Comparison of ENCODE assay signal across 8 cellular contexts in the genomic region with DNA sequence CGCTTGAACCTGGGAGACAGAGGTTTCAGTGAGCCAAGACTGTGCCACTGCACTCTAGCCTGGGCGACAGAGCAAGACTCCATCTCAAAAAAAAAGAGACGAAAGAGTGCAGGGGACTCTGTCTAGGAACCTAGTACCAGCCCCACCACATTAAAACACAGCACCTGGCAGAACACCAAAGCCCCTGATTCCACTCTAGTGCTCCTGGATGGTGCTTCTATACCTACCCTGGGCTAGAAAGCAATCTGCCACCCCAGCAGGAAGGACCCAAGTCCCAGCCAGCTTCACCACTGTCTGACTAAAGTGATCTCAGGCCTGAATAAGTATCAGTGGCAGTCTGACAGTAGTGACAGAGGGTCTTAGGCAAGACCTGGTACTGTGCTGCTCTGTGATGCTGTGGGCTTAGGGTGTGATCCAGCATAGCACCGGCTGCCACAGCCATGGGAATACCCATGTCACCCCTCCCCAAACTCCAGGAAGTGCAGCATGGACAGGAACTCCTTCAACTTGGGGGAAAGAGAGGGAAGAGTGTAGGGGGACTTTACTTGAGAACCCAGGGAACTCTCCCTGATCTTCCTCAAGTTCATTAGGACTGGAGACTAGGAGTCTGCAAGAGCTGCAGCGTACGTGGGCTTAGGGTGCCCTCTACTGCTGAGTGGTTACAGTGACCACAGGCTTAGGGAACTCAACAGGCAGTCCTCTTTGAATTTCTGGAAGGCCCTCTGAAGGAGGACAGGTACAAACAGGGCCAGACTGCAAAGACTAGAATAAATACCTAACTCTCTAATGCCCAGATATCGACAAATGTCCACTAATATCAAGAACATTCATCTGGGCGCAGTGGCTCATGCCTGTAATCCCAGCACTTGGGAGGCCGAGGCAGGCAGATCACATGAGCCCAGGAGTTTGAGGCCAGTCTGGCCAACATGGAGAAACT. TPM values are rescaled to one million over a fixed set of nuclear protein-coding genes. Genes with fewer than 3 reads are reported as not detected.
A peak's percentile ranks its signal among the peaks of the same experiment; 100 is the strongest.
DNase-seq lines count a peak whose midpoint lies in the region; ATAC-seq, FAIRE-seq and TF ChIP-seq lines count a peak whose summit lies in the region.

No MANE protein-coding gene starts in this region.

- peak; percentile 100 for ATAC-seq in A549
- ATAC-seq in GM18868 (IDR thresholded peaks at IDR 0.05; ENCODE audit: unreplicated experiment) = peak; percentile 54
- ATAC-seq in HG03457 (IDR thresholded peaks at IDR 0.05; ENCODE audit: unreplicated experiment) = no peak

- WGBS in A549 (ENCODE audit: missing lambda C conversion rate) = 42% methylated on average over 9 of the region's 9 CpGs

- no peak for TF ChIP-seq POLR2A in A549 (IDR thresholded peaks at IDR 0.05; ENCODE audit: low read length)

- peak; percentile 83 to 92 for DNase-seq in A549 (ENCODE audit: low read depth in 1 of 2, low spot score in 1 of 2)
- peak; percentile 82 to 88 for DNase-seq in NCI-H2081 (lab: John Stamatoyannopoulos, UW)
- DNase-seq in T-helper 9 cell = peak; percentile 34
- DNase-seq in astrocyte of the spinal cord (ENCODE audit: low read depth, low spot score) = peak; percentile 83
- DNase-seq in iPS-NIHi7 (ENCODE audit: extremely low spot score) = peak; percentile 85
- DNase-seq in stimulated activated CD4-positive, alpha-beta T cell treated with anti-CD3 and anti-CD28 coated beads, Interleukin-1b, Interleukin-23, amount 100 ng/mL, for 48 hours = peak; percentile 76

- POLR2A ChIA-PET in A549 (lab: Yijun Ruan, JAX) = interaction anchor here (0.6 kb wide), 1 partner anchor 130 kb away, joined by 4 read pairs; no protein-coding TSS in a partner anchor

- CTCF ChIA-PET in A549 (lab: Yijun Ruan, JAX) = interaction anchor here (0.5 to 11.9 kb wide), 42 partner anchors 9 to 325 kb away, joined by 3 to 315 read pairs (median 4); a partner anchor contains a TSS

- H3K4me2 ChIP-seq in A549 = no peak overlapping the region

- no peaks in the 10 kb centered on the region for H3K4me1 ChIP-seq in A549

- in situ Hi-C loops in astrocyte of the spinal cord (cut with HindIII; ENCODE audit: low sequenced_read_pairs) = no loop called here

- TF ChIP-seq EP300 in A549 (IDR thresholded peaks at IDR 0.05) = no peak

- peak; percentile 99 to 100 for TF ChIP-seq RAD21 in A549 (conservative IDR thresholded peaks at IDR 0.05 in 1 of 2, IDR thresholded peaks at IDR 0.05 in 1 of 2)

- H3K9me3 ChIP-seq in A549 = peaks cover 10% of the 10 kb centered on the region; the same call in 2 of the 3 replicates

- H3K4me3 ChIP-seq in A549 (no peak overlapping the region), astrocyte of the spinal cord (ENCODE audit: low read depth, low read length) (no peak overlapping the region)

- TF ChIP-seq CTCF in A549 (IDR thresholded peaks at IDR 0.05) = peak; percentile 99
- peak; percentile 80 for TF ChIP-seq CTCF in astrocyte of the spinal cord (IDR thresholded peaks at IDR 0.05; ENCODE audit: low read depth, low read length)

- FAIRE-seq in A549 (lab: Jason Lieb, UNC) = peak; percentile 95

- H3K27ac ChIP-seq in A549 = no peak overlapping the region

TF ChIP-seq in A549, 52 proteins besides CTCF, POLR2A, EP300 and RAD21:
- TF ChIP-seq ZSCAN20 (CRISPR knock-in tag; IDR thresholded peaks at IDR 0.05) (no peak), ESRRA (IDR thresholded peaks at IDR 0.05; ENCODE audit: borderline replicate concordance, low read length) (no peak), HDAC2 (IDR thresholded peaks at IDR 0.05) (no peak), CBX2 (IDR thresholded peaks at IDR 0.05; ENCODE audit: borderline replicate concordance, low read depth) (no peak), HEYL (CRISPR knock-in tag; IDR thresholded peaks at IDR 0.05) (no peak), SMC3 (IDR thresholded peaks at IDR 0.05) (peak; percentile 99)
TF ChIP-seq in A549: peak in this region for 1.

RNA-seq across cellular contexts. Expression of a gene that starts 30.0 kb away (rescaled TPM):
- polyA plus RNA-seq in A549 (2011; rRNA removed) (6.3 and 6.6 TPM in 2 replicates), A549 (2017; fragmentation: RNase III; extraction: RNeasy Plus Mini Kit Qiagen cat#74134 plus additional on column Dnase treatment) (1.6 to 2.6 TPM (median 2.5 TPM) in 3 replicates)
- polyA plus RNA-seq in A549 (2012; cell fraction: cytosol; rRNA removed) = 0.82 and 0.83 TPM in 2 replicates
- polyA plus RNA-seq in A549 (2012; cell fraction: nucleus; rRNA removed) = 1.3 and 2.3 TPM in 2 replicates
- polyA minus RNA-seq in A549 (2011; rRNA and poly(A)+ RNA removed) = 2.8 and 3.2 TPM in 2 replicates

RNA-seq across cellular contexts. Expression of a gene that starts 40.9 kb away (rescaled TPM):
- polyA plus RNA-seq in A549 (2011; rRNA removed) (not detected in 2 replicates), A549 (2017; fragmentation: RNase III; extraction: RNeasy Plus Mini Kit Qiagen cat#74134 plus additional on column Dnase treatment) (not detected in 3 replicates)
- 0.01 TPM in 1 of 2 replicates, not detected in the other for polyA plus RNA-seq in A549 (2012; cell fraction: cytosol; rRNA removed)
- polyA plus RNA-seq in A549 (2012; cell fraction: nucleus; rRNA removed) = not detected in 2 replicates
- polyA minus RNA-seq in A549 (2011; rRNA and poly(A)+ RNA removed) = not detected in 2 replicates

Comparison
In these comparisons a context has a peak if more than half of its experiments do, and no peak if none do; other contexts are left out.
1. DNase-seq: peak in every context shown above with its lines; median percentile 88 in A549; 85 in NCI-H2081; 85 in iPS-NIHi7; 83 in astrocyte of the spinal cord; 76 in stimulated activated CD4-positive, alpha-beta T cell treated with anti-CD3 and anti-CD28 coated beads, Interleukin-1b, Interleukin-23, amount 100 ng/mL, for 48 hours; 34 in T-helper 9 cell.